In genomic region chr2:38138996-38139395, GRCh38 we compare ENCODE assay signal across 30 cellular contexts.
"Had no signal": no experiment of that assay in that cellular context is flagged by ENCODE, and none has a peak within 500 bp of the region (broad histone marks: within the 10 kb centered on the region; RNA-seq: fewer than 3 reads in every experiment).

No MANE protein-coding gene starts in this region.

- H3K4me1 Mint-ChIP-seq: activated naive CD4-positive, alpha-beta T cell treated with anti-CD3 and anti-CD28 coated beads, Interleukin-2, amount 50 U/mL, for 24 hours; activated naive CD8-positive, alpha-beta T cell treated with anti-CD3 and anti-CD28 coated beads for 36 hours; activated naive CD8-positive, alpha-beta T cell treated with anti-CD3 and anti-CD28 coated beads, Interleukin-2, amount 50 U/mL, for 24 hours; WTC11 had no signal

- H3K4me3 ChIP-seq: adrenal gland, body of pancreas, colonic mucosa, gastrocnemius medialis, heart right ventricle had no signal

- H3K27ac ChIP-seq: adrenal gland, body of pancreas, colonic mucosa, foreskin keratinocyte, gastrocnemius medialis, heart right ventricle had no signal

- H3K9me3 ChIP-seq: adrenal gland, body of pancreas, colonic mucosa, gastrocnemius medialis had no signal

- H3K36me3 ChIP-seq: adrenal gland, colonic mucosa, gastrocnemius medialis, heart right ventricle had no signal

- H3K36me3 Mint-ChIP-seq: activated naive CD4-positive, alpha-beta T cell treated with anti-CD3 and anti-CD28 coated beads, Interleukin-2, amount 50 U/mL, for 24 hours had no signal

- H3K9me3 Mint-ChIP-seq: activated naive CD8-positive, alpha-beta T cell treated with anti-CD3 and anti-CD28 coated beads, Interleukin-2, amount 50 U/mL, for 24 hours; activated T-helper 1 cell treated with anti-CD3 and anti-CD28 coated beads, Interleukin-12 subunit alpha, Interleukin-12 subunit beta, Interleukin-2, Interleukin-4 antibody, amounts not matched to agents 30 ng/mL and 10 ng/mL and 1 ng/mL, durations not matched to agents 14 hours and 24 hours and 36 hours; activated T-helper 2 cell treated with anti-CD3 and anti-CD28 coated beads, Interferon-gamma antibody, Interleukin-2, Interleukin-4, amounts not matched to agents 10 μg/mL and 5 μg/mL and 100 μg/mL, durations not matched to agents 14 hours and 24 hours and 36 hours had no signal

- ATAC-seq: activated CD4-positive, CD25-positive, alpha-beta regulatory T cell treated with anti-CD3 and anti-CD28 coated beads, Interleukin-2, amount 50 U/mL, for 24 hours; activated CD8-positive, alpha-beta T cell treated with anti-CD3 and anti-CD28 coated beads for 36 hours; activated naive CD8-positive, alpha-beta T cell treated with anti-CD3 and anti-CD28 coated beads, Interleukin-2, amount 50 U/mL, for 24 hours; body of pancreas; esophagus mucosa; foreskin keratinocyte; gastrocnemius medialis; heart right ventricle; WTC11 had no signal

- H3K27ac Mint-ChIP-seq: activated CD8-positive, alpha-beta T cell treated with anti-CD3 and anti-CD28 coated beads for 36 hours; activated naive CD4-positive, alpha-beta T cell treated with anti-CD3 and anti-CD28 coated beads for 36 hours; activated naive CD4-positive, alpha-beta T cell treated with anti-CD3 and anti-CD28 coated beads, Interleukin-2, amount 50 U/mL, for 24 hours; activated naive CD8-positive, alpha-beta T cell treated with anti-CD3 and anti-CD28 coated beads for 36 hours; activated naive CD8-positive, alpha-beta T cell treated with anti-CD3 and anti-CD28 coated beads, Interleukin-2, amount 50 U/mL, for 24 hours; activated T-helper 1 cell treated with anti-CD3 and anti-CD28 coated beads, Interleukin-12 subunit alpha, Interleukin-12 subunit beta, Interleukin-2, Interleukin-4 antibody, amounts not matched to agents 30 ng/mL and 10 ng/mL and 1 ng/mL, durations not matched to agents 14 hours and 24 hours and 36 hours; activated T-helper 2 cell treated with anti-CD3 and anti-CD28 coated beads, Interferon-gamma antibody, Interleukin-2, Interleukin-4, amounts not matched to agents 10 μg/mL and 5 μg/mL and 100 μg/mL, durations not matched to agents 14 hours and 24 hours and 36 hours; WTC11 had no signal

- H3K27me3 Mint-ChIP-seq: activated naive CD4-positive, alpha-beta T cell treated with anti-CD3 and anti-CD28 coated beads, Interleukin-2, amount 50 U/mL, for 24 hours had no signal

- H3K27me3 ChIP-seq: adrenal gland, body of pancreas, colonic mucosa, foreskin keratinocyte, gastrocnemius medialis, heart right ventricle had no signal

- H3K4me1 ChIP-seq: body of pancreas, colonic mucosa, foreskin keratinocyte, gastrocnemius medialis had no signal

- DNase-seq: activated CD4-positive, alpha-beta T cell treated with anti-CD3 and anti-CD28 coated beads for 48 hours; activated CD4-positive, alpha-beta T cell treated with anti-CD3 and anti-CD28 coated beads, Interleukin-2, amount 50 U/mL, for 1 hour; activated CD4-positive, alpha-beta T cell treated with anti-CD3 and anti-CD28 coated beads, Interleukin-2, amount 50 U/mL, for 48 hours; activated CD8-positive, alpha-beta memory T cell treated with anti-CD3 and anti-CD28 coated beads for 24 hours; activated CD8-positive, alpha-beta T cell treated with anti-CD3 and anti-CD28 coated beads for 36 hours; activated effector memory CD4-positive, alpha-beta T cell treated with anti-CD3 and anti-CD28 coated beads, Interleukin-2, amount 50 U/mL, for 16 hours; activated naive CD4-positive, alpha-beta T cell treated with anti-CD3 and anti-CD28 coated beads for 36 hours; activated naive CD8-positive, alpha-beta T cell treated with anti-CD3 and anti-CD28 coated beads for 36 hours; activated naive CD8-positive, alpha-beta T cell treated with anti-CD3 and anti-CD28 coated beads, Interleukin-2, amount 50 U/mL, for 24 hours; activated T-cell treated with anti-CD3 and anti-CD28 coated beads, Interleukin-2, amount 50 U/mL, for 1 hour; activated T-cell treated with anti-CD3 and anti-CD28 coated beads, Interleukin-2, amount 50 U/mL, for 48 hours; amygdala; aorta; body of pancreas; central memory CD4-positive, alpha-beta T cell; cerebellar nuclear complex; colonic mucosa; effector CD8-positive, alpha-beta T cell; foreskin keratinocyte; gastrocnemius medialis; glutamatergic neuron; heart right ventricle; T-helper 2 cell had no signal

- H3K4me3 Mint-ChIP-seq: activated CD8-positive, alpha-beta T cell treated with anti-CD3 and anti-CD28 coated beads for 36 hours; activated naive CD4-positive, alpha-beta T cell treated with anti-CD3 and anti-CD28 coated beads for 36 hours; activated naive CD4-positive, alpha-beta T cell treated with anti-CD3 and anti-CD28 coated beads, Interleukin-2, amount 50 U/mL, for 24 hours; activated naive CD8-positive, alpha-beta T cell treated with anti-CD3 and anti-CD28 coated beads for 36 hours; activated naive CD8-positive, alpha-beta T cell treated with anti-CD3 and anti-CD28 coated beads, Interleukin-2, amount 50 U/mL, for 24 hours; activated T-helper 1 cell treated with anti-CD3 and anti-CD28 coated beads, Interleukin-12 subunit alpha, Interleukin-12 subunit beta, Interleukin-2, Interleukin-4 antibody, amounts not matched to agents 30 ng/mL and 10 ng/mL and 1 ng/mL, durations not matched to agents 14 hours and 24 hours and 36 hours; WTC11 had no signal
